Comparison of ENCODE assay signal across 8 cellular contexts in genomic region chr13:110716235-110716505, GRCh38. TPM values are rescaled to one million over a fixed set of nuclear protein-coding genes. Genes with fewer than 3 reads are reported as not detected.
DNase-seq lines count a peak whose midpoint lies in the region; ATAC-seq and TF ChIP-seq lines count a peak whose summit lies in the region.

No MANE protein-coding gene starts in this region.

- CTCF ChIA-PET in activated CD4-positive, alpha-beta T cell treated with anti-CD3 and anti-CD28 coated beads, Interleukin-2, amount 10 ng/mL, durations not matched to agents 7 days and 5 days (lab: Charles Lee): interaction anchor here (1.1 to 1.9 kb wide), 2 partner anchors 10 to 32 kb away, joined by 3 to 5 read pairs; partner anchors contain the start of gene CARS2

- H3K27me3 Mint-ChIP-seq in activated CD4-positive, alpha-beta T cell treated with anti-CD3 and anti-CD28 coated beads, Interleukin-2, amount 10 ng/mL, durations not matched to agents 7 days and 5 days: no peaks in the 10 kb centered on the region
- peaks cover 4% of the 10 kb centered on the region for H3K27me3 Mint-ChIP-seq in T-helper 2 cell treated with Interferon-gamma antibody and Interleukin-4, amounts not matched to agents 5 μg/mL and 100 μg/mL, for 36 hours (ENCODE audit: low read depth)

- ATAC-seq in HG02571 (IDR thresholded peaks at IDR 0.05; ENCODE audit: unreplicated experiment): no peak

- H3K4me3 ChIP-seq in fibroblast of mammary gland (ENCODE audit: control insufficient read depth, low read depth, low read length) (peak overlapping the region; percentile 95), neutrophil (ENCODE audit: low read depth in 1 of 2, low read length in 1 of 2) (peak overlapping the region; percentile 98 to 99)

- peak overlapping the region; percentile 99 for H3K4me3 Mint-ChIP-seq in activated CD4-positive, alpha-beta T cell treated with anti-CD3 and anti-CD28 coated beads, Interleukin-2, amount 10 ng/mL, durations not matched to agents 7 days and 5 days
- H3K4me3 Mint-ChIP-seq in T-helper 2 cell treated with Interferon-gamma antibody and Interleukin-4, amounts not matched to agents 5 μg/mL and 100 μg/mL, for 36 hours: peak overlapping the region; percentile 96

- H3K9me3 Mint-ChIP-seq in activated CD4-positive, alpha-beta T cell treated with anti-CD3 and anti-CD28 coated beads, Interleukin-2, amount 10 ng/mL, durations not matched to agents 7 days and 5 days: no peaks in the 10 kb centered on the region
- no peaks in the 10 kb centered on the region for H3K9me3 Mint-ChIP-seq in T-helper 2 cell treated with Interferon-gamma antibody and Interleukin-4, amounts not matched to agents 5 μg/mL and 100 μg/mL, for 36 hours

- H3K27ac Mint-ChIP-seq in activated CD4-positive, alpha-beta T cell treated with anti-CD3 and anti-CD28 coated beads, Interleukin-2, amount 10 ng/mL, durations not matched to agents 7 days and 5 days: peak overlapping the region; percentile 98
- peak overlapping the region; percentile 93 for H3K27ac Mint-ChIP-seq in T-helper 2 cell treated with Interferon-gamma antibody and Interleukin-4, amounts not matched to agents 5 μg/mL and 100 μg/mL, for 36 hours

- H3K27me3 ChIP-seq in neutrophil: no peaks in the 10 kb centered on the region

- peaks cover 28% of the 10 kb centered on the region for H3K4me1 Mint-ChIP-seq in activated CD4-positive, alpha-beta T cell treated with anti-CD3 and anti-CD28 coated beads, Interleukin-2, amount 10 ng/mL, durations not matched to agents 7 days and 5 days
- H3K4me1 Mint-ChIP-seq in T-helper 2 cell treated with Interferon-gamma antibody and Interleukin-4, amounts not matched to agents 5 μg/mL and 100 μg/mL, for 36 hours (ENCODE audit: low read depth): peaks cover 22% of the 10 kb centered on the region

- DNase-seq in activated CD4-positive, alpha-beta T cell treated with anti-CD3 and anti-CD28 coated beads, Interleukin-2, amount 10 ng/mL, durations not matched to agents 7 days and 5 days: no peak
- no peak for DNase-seq in activated CD4-positive, alpha-beta T cell treated with anti-CD3 and anti-CD28 coated beads for 48 hours
- DNase-seq in T-helper 2 cell treated with Interferon-gamma antibody and Interleukin-4, amounts not matched to agents 5 μg/mL and 100 μg/mL, for 36 hours (ENCODE audit: low spot score): no peak
- DNase-seq in fibroblast of mammary gland (ENCODE audit: low read depth): peak; percentile 43
- DNase-seq in NCI-H774 (lab: John Stamatoyannopoulos, UW): no peak
- DNase-seq in stimulated activated CD4-positive, alpha-beta T cell treated with anti-CD3 and anti-CD28 coated beads, Interleukin-1b, Interleukin-23, amount 100 ng/mL, for 48 hours: no peak

- peaks cover 23% of the 10 kb centered on the region for H3K36me3 ChIP-seq in neutrophil

- peaks cover 16% of the 10 kb centered on the region for H3K36me3 Mint-ChIP-seq in activated CD4-positive, alpha-beta T cell treated with anti-CD3 and anti-CD28 coated beads, Interleukin-2, amount 10 ng/mL, durations not matched to agents 7 days and 5 days (ENCODE audit: low read depth)
- H3K36me3 Mint-ChIP-seq in T-helper 2 cell treated with Interferon-gamma antibody and Interleukin-4, amounts not matched to agents 5 μg/mL and 100 μg/mL, for 36 hours (ENCODE audit: low read depth): peaks cover 6% of the 10 kb centered on the region

- POLR2A ChIA-PET in activated CD4-positive, alpha-beta T cell treated with anti-CD3 and anti-CD28 coated beads, Interleukin-2, amount 10 ng/mL, durations not matched to agents 7 days and 5 days (lab: Charles Lee): interaction anchor here (1.6 kb wide), 1 partner anchor 10 kb away, joined by 11 read pairs; the partner anchor contains the start of gene CARS2

- no peak for TF ChIP-seq CTCF in fibroblast of mammary gland (conservative IDR thresholded peaks at IDR 0.05; ENCODE audit: control insufficient read depth, insufficient read depth, low read depth, low read length)
- no peak for TF ChIP-seq CTCF in neutrophil (IDR thresholded peaks at IDR 0.05)

- peaks cover 25 to 32% of the 10 kb centered on the region in 2 experiments for H3K4me1 ChIP-seq in neutrophil (ENCODE audit: control insufficient read depth in 1 of 2, insufficient read depth in 1 of 2, low read depth in 1 of 2, low read length in 1 of 2)

- no peaks in the 10 kb centered on the region for H3K9me3 ChIP-seq in neutrophil

- H3K27ac ChIP-seq in neutrophil: peak overlapping the region; percentile 100

RNA-seq across cellular contexts. Expression of gene ING1, which starts 2.7 kb away (rescaled TPM):
- 10 to 100 TPM; 16.0 to 21.3 TPM for total RNA-seq in activated CD4-positive, alpha-beta T cell treated with anti-CD3 and anti-CD28 coated beads, Interleukin-2, amount 10 ng/mL, durations not matched to agents 7 days and 5 days

RNA-seq across cellular contexts. Expression of gene CARS2, which starts 10.3 kb away (rescaled TPM):
- total RNA-seq in activated CD4-positive, alpha-beta T cell treated with anti-CD3 and anti-CD28 coated beads, Interleukin-2, amount 10 ng/mL, durations not matched to agents 7 days and 5 days: 10 to 100 TPM; 58.9 to 69.5 TPM
